1 cellular context compared by ENCODE assay signal in genomic region chr2:237700583-237701032, GRCh38.
TF ChIP-seq lines count a peak whose summit lies in the region.

No MANE protein-coding gene starts in this region.

TF ChIP-seq in H1, 55 proteins besides CTCF, POLR2A, EP300 and RAD21 (continued from another document):
- TF ChIP-seq ASH2L (IDR thresholded peaks at IDR 0.05; ENCODE audit: low read length) (no peak), POLR2AphosphoS5 (IDR thresholded peaks at IDR 0.05; ENCODE audit: low read depth, low read length) (no peak), SP2 (IDR thresholded peaks at IDR 0.05; ENCODE audit: low read length) (no peak), TCF12 (IDR thresholded peaks at IDR 0.05; ENCODE audit: low read depth, low read length) (no peak)
